Comparison of ENCODE assay signal across 16 cellular contexts in the genomic region with DNA sequence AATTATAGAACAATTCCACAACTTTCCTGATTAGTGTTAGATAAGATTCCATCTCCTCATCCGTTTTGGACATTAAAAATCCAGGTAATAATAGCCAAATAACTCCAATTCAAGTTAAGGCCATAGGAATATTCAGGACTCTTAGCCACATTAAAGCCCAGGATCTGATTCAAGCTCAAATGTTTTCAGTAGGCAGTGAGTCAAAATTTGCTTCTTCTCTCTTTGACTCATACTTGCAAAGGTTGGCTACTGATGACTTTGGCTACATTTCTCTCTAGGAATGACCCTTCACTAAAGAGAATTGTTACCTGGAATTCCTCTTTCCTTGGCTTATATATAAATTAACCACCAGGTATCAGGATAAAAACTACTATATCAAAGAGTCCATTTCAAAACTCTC.
DNase-seq lines count a peak whose midpoint lies in the region; ATAC-seq and TF ChIP-seq lines count a peak whose summit lies in the region.
"Had no signal": no experiment of that assay in that cellular context is flagged by ENCODE, and none has a peak within 500 bp of the region (broad histone marks: within the 10 kb centered on the region; RNA-seq: fewer than 3 reads in every experiment).

No MANE protein-coding gene starts in this region.

- 0% methylated on average over 1 of the region's 1 CpG for WGBS in mammary epithelial cell (ENCODE audit: low coverage, missing lambda C conversion rate)

- H3K4me3 ChIP-seq in mammary epithelial cell (replicated peaks in 1 of 3; ENCODE audit: insufficient read depth in 1 of 3, low read depth in 2 of 3, low read length in 3 of 3) (no peak overlapping the region), epithelial cell of esophagus (ENCODE audit: low read length) (no peak overlapping the region), tibial artery (no peak overlapping the region)
- H3K4me3 ChIP-seq: GM23248 had no signal

- BruUV-seq in mammary epithelial cell (replicated peaks; lab: Mats Ljungman, UMichigan): no TSS peak

- H2AFZ ChIP-seq in mammary epithelial cell (ENCODE audit: low read depth, low read length): no peak overlapping the region
- H2AFZ ChIP-seq: GM23248 had no signal

- H3K9me3 ChIP-seq in mammary epithelial cell (replicated peaks; ENCODE audit: insufficient read depth, low read length): no peaks in the 10 kb centered on the region
- no peaks in the 10 kb centered on the region for H3K9me3 ChIP-seq in tibial artery

- H3K27ac ChIP-seq in mammary epithelial cell (ENCODE audit: insufficient read depth, low read depth, low read length): no peak overlapping the region
- H3K27ac ChIP-seq in tibial artery: no peak overlapping the region
- H3K27ac ChIP-seq: GM23248 had no signal

- dilution Hi-C loops in mammary epithelial cell (cut with HindIII; ENCODE audit: low sequenced_read_pairs): no loop called here

- no peaks in the 10 kb centered on the region for H3K79me2 ChIP-seq in mammary epithelial cell (ENCODE audit: insufficient read depth, low read length)

- no peak overlapping the region for H3K4me2 ChIP-seq in mammary epithelial cell (ENCODE audit: insufficient read depth, low read depth, low read length)

- no peak for TF ChIP-seq CTCF in mammary epithelial cell (conservative IDR thresholded peaks at IDR 0.05 in 1 of 2, IDR thresholded peaks at IDR 0.05 in 1 of 2; ENCODE audit: extremely low read depth in 1 of 2, insufficient read depth in 1 of 2, low read depth in 1 of 2, low read length in 2 of 2)
- no peak for TF ChIP-seq CTCF in epithelial cell of esophagus (IDR thresholded peaks at IDR 0.05; ENCODE audit: insufficient read depth, low read depth, low read length, missing control alignments)
- TF ChIP-seq CTCF in tibial artery (IDR thresholded peaks at IDR 0.05): no peak

- H3K27me3 ChIP-seq in mammary epithelial cell (ENCODE audit: insufficient read depth, low read length) (peaks cover 2% of the 10 kb centered on the region), tibial artery (no peaks in the 10 kb centered on the region)

- DNase-seq in HT1080 (ENCODE audit: low read depth) (peak; percentile 28), mammary epithelial cell (peak; percentile 8), epithelial cell of esophagus (ENCODE audit: low read depth) (peak; percentile 2), left colon (no peak), NOMO-1 treated with dmso at 0.1 percent for 144 hours (lab: John Stamatoyannopoulos, UW; ENCODE audit: unreplicated experiment) (no peak), tibial artery (no peak)
- DNase-seq: C1 segment of cervical spinal cord; Calu3; CD4-positive, alpha-beta memory T cell; COR-L47; DMS53; DMS79 treated with DMSO at 0.1 percent for 48 hours; GF-D8; GM23248; H7; HCEC 1CT had no signal

- intact Hi-C loops in mammary epithelial cell (cut with micrococcal nuclease): no loop called here
- intact Hi-C loops in left colon (cut with DNase I, micrococcal nuclease): no loop called here
- intact Hi-C loops in tibial artery (cut with DNase I; ENCODE audit: low total_unique reads): no loop called here

- ATAC-seq in left colon: no peak

- no peaks in the 10 kb centered on the region for H4K20me1 ChIP-seq in mammary epithelial cell (ENCODE audit: insufficient read depth, low read length)

- H3K36me3 ChIP-seq in mammary epithelial cell (ENCODE audit: insufficient read depth, low read length): no peaks in the 10 kb centered on the region
- H3K36me3 ChIP-seq in tibial artery: no peaks in the 10 kb centered on the region

- H3K4me1 ChIP-seq in mammary epithelial cell (ENCODE audit: insufficient read depth, low read length) (no peaks in the 10 kb centered on the region), tibial artery (no peaks in the 10 kb centered on the region)

- no peak overlapping the region for H3K9ac ChIP-seq in mammary epithelial cell (ENCODE audit: insufficient read depth, low read length)
- H3K9ac ChIP-seq: GM23248 had no signal

- in situ Hi-C loops in mammary epithelial cell (cut with MboI; ENCODE audit: low sequenced_read_pairs in 2 of 2): no loop called here

- CTCF ChIA-PET in mammary epithelial cell (lab: Charles Lee; ENCODE audit: low non-redundant PET): no interaction called here

Comparison
In these comparisons a context has a peak if more than half of its experiments do, and no peak if none do; other contexts are left out.
1. DNase-seq: peak in HT1080 (single experiment), mammary epithelial cell (single experiment) and epithelial cell of esophagus (single experiment); none in left colon (0 of 2), NOMO-1 treated with dmso at 0.1 percent for 144 hours (single experiment) and tibial artery (0 of 2).